1 cellular context compared by ENCODE assay signal in the genomic region with DNA sequence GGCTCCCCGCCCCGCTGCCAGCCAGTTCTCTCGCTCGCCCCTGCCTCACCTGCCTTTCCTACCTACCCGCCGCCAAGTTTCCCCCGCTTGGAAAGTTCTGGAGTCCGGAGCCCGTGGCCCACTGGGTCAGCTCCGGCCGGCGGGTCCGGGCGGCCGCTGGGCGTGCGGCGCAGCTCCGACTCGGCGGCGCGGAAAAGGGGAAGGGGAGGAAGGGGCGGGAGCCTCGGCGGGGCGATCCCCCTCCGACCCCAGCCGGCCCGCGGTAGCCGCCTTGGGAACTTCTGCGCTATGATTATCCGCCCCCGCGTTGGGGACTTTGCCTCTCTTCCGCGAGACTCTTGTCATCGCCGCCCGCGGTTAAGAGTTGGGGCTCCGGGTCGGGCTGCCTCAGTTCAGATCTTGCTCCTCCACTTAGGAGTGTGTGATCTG.
TF ChIP-seq lines count a peak whose summit lies in the region.

No MANE protein-coding gene starts in this region.

TF ChIP-seq in GM12878, 131 proteins besides CTCF, POLR2A, EP300 and RAD21 (continued from another document and continues in another):
- no peak for TF ChIP-seq SP1 (IDR thresholded peaks at IDR 0.05; ENCODE audit: low read depth, low read length)
- TF ChIP-seq HDAC2 (IDR thresholded peaks at IDR 0.05), result no peak
- TF ChIP-seq, protein P1, sequence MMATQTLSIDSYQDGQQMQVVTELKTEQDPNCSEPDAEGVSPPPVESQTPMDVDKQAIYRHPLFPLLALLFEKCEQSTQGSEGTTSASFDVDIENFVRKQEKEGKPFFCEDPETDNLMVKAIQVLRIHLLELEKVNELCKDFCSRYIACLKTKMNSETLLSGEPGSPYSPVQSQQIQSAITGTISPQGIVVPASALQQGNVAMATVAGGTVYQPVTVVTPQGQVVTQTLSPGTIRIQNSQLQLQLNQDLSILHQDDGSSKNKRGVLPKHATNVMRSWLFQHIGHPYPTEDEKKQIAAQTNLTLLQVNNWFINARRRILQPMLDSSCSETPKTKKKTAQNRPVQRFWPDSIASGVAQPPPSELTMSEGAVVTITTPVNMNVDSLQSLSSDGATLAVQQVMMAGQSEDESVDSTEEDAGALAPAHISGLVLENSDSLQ (IDR thresholded peaks at IDR 0.05), result no peak
- no peak for TF ChIP-seq YBX1 (IDR thresholded peaks at IDR 0.05)
- TF ChIP-seq, protein P2, sequence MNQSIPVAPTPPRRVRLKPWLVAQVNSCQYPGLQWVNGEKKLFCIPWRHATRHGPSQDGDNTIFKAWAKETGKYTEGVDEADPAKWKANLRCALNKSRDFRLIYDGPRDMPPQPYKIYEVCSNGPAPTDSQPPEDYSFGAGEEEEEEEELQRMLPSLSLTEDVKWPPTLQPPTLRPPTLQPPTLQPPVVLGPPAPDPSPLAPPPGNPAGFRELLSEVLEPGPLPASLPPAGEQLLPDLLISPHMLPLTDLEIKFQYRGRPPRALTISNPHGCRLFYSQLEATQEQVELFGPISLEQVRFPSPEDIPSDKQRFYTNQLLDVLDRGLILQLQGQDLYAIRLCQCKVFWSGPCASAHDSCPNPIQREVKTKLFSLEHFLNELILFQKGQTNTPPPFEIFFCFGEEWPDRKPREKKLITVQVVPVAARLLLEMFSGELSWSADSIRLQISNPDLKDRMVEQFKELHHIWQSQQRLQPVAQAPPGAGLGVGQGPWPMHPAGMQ (IDR thresholded peaks at IDR 0.05; ENCODE audit: borderline replicate concordance), result no peak
- TF ChIP-seq KDM1A (IDR thresholded peaks at IDR 0.05; ENCODE audit: borderline replicate concordance), result no peak
- TF ChIP-seq CBX5 (IDR thresholded peaks at IDR 0.05; ENCODE audit: low read depth), result 0 out of 2 replicates have a peak, but pooled peaks have one; percentile 20
- no peak for TF ChIP-seq SMARCA5 (IDR thresholded peaks at IDR 0.05)
- no peak for TF ChIP-seq POLR2AphosphoS2 (IDR thresholded peaks at IDR 0.05; ENCODE audit: low read depth, low read length)
- TF ChIP-seq CBX3 (IDR thresholded peaks at IDR 0.05; ENCODE audit: borderline replicate concordance, low read depth), result no peak
- TF ChIP-seq SMAD1 (IDR thresholded peaks at IDR 0.05; ENCODE audit: low read depth, partially characterized antibody), result peak; percentile 36
- TF ChIP-seq ASH2L (IDR thresholded peaks at IDR 0.05; ENCODE audit: borderline replicate concordance, low read depth), result 0 out of 2 replicates have a peak, but pooled peaks have one; percentile 32
- TF ChIP-seq ZNF217 (IDR thresholded peaks at IDR 0.05), result peak; percentile 27; the same call in 1 of the 2 replicates
- TF ChIP-seq FOXM1 (IDR thresholded peaks at IDR 0.05; ENCODE audit: low read depth, low read length), result no peak
- TF ChIP-seq, protein P3, sequence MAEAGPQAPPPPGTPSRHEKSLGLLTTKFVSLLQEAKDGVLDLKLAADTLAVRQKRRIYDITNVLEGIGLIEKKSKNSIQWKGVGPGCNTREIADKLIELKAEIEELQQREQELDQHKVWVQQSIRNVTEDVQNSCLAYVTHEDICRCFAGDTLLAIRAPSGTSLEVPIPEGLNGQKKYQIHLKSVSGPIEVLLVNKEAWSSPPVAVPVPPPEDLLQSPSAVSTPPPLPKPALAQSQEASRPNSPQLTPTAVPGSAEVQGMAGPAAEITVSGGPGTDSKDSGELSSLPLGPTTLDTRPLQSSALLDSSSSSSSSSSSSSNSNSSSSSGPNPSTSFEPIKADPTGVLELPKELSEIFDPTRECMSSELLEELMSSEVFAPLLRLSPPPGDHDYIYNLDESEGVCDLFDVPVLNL (IDR thresholded peaks at IDR 0.05; ENCODE audit: low read depth, low read length), result no peak
- TF ChIP-seq HDAC6 (IDR thresholded peaks at IDR 0.05; ENCODE audit: unreplicated experiment), result peak; percentile 21
- peak; percentile 83 for TF ChIP-seq DPF2 (IDR thresholded peaks at IDR 0.05)
- no peak for TF ChIP-seq BMI1 (IDR thresholded peaks at IDR 0.05; ENCODE audit: borderline replicate concordance)
- no peak for TF ChIP-seq RCOR1 (conservative IDR thresholded peaks at IDR 0.05; ENCODE audit: low read depth, low read length)
- TF ChIP-seq RB1 (IDR thresholded peaks at IDR 0.05; ENCODE audit: borderline replicate concordance), result no peak
- no peak for TF ChIP-seq NFXL1 (IDR thresholded peaks at IDR 0.05; ENCODE audit: borderline replicate concordance)
- TF ChIP-seq, protein P4, sequence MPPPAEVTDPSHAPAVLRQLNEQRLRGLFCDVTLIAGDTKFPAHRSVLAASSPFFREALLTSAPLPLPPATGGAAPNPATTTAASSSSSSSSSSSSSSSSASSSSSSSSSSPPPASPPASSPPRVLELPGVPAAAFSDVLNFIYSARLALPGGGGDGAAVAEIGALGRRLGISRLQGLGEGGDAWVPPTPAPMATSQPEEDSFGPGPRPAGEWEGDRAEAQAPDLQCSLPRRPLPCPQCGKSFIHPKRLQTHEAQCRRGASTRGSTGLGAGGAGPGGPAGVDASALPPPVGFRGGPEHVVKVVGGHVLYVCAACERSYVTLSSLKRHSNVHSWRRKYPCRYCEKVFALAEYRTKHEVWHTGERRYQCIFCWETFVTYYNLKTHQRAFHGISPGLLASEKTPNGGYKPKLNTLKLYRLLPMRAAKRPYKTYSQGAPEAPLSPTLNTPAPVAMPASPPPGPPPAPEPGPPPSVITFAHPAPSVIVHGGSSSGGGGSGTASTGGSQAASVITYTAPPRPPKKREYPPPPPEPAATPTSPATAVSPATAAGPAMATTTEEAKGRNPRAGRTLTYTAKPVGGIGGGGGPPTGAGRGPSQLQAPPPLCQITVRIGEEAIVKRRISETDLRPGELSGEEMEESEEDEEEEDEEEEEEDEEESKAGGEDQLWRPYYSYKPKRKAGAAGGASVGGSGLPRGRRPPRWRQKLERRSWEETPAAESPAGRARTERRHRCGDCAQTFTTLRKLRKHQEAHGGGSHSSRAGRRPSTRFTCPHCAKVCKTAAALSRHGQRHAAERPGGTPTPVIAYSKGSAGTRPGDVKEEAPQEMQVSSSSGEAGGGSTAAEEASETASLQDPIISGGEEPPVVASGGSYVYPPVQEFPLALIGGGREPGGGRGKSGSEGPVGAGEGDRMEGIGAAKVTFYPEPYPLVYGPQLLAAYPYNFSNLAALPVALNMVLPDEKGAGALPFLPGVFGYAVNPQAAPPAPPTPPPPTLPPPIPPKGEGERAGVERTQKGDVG (CRISPR knock-in tag; IDR thresholded peaks at IDR 0.05), result no peak
- no peak for TF ChIP-seq ESRRA (IDR thresholded peaks at IDR 0.05; ENCODE audit: low read length)
- no peak for TF ChIP-seq JUND (IDR thresholded peaks at IDR 0.05; ENCODE audit: low read depth, low read length)
- TF ChIP-seq RUNX3 (IDR thresholded peaks at IDR 0.05; ENCODE audit: low read length), result peak; percentile 60
- peak; percentile 47 for TF ChIP-seq RELA (IDR thresholded peaks at IDR 0.05; ENCODE audit: borderline replicate concordance, partially characterized antibody)
- 0 out of 2 replicates have a peak, but pooled peaks have one; percentile 19 for TF ChIP-seq LARP7 (IDR thresholded peaks at IDR 0.05)
- TF ChIP-seq, protein P5, sequence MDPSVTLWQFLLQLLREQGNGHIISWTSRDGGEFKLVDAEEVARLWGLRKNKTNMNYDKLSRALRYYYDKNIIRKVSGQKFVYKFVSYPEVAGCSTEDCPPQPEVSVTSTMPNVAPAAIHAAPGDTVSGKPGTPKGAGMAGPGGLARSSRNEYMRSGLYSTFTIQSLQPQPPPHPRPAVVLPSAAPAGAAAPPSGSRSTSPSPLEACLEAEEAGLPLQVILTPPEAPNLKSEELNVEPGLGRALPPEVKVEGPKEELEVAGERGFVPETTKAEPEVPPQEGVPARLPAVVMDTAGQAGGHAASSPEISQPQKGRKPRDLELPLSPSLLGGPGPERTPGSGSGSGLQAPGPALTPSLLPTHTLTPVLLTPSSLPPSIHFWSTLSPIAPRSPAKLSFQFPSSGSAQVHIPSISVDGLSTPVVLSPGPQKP (IDR thresholded peaks at IDR 0.05; ENCODE audit: low read depth, low read length), result no peak
- TF ChIP-seq MEF2B (IDR thresholded peaks at IDR 0.05; ENCODE audit: partially characterized antibody, poor library complexity, severe bottlenecking), result peak; percentile 21
- no peak for TF ChIP-seq RAD51 (IDR thresholded peaks at IDR 0.05)
- TF ChIP-seq TCF12 (IDR thresholded peaks at IDR 0.05; ENCODE audit: low read depth, low read length), result 0 out of 2 replicates have a peak, but pooled peaks have one; percentile 19
- no peak for TF ChIP-seq MTA2 (IDR thresholded peaks at IDR 0.05; ENCODE audit: low read depth)
- TF ChIP-seq YY1 (IDR thresholded peaks at IDR 0.05; ENCODE audit: low read depth, low read length), result no peak
- peak; percentile 21; the same call in 1 of the 2 replicates for TF ChIP-seq IKZF1 (conservative IDR thresholded peaks at IDR 0.05)
- TF ChIP-seq, protein P6, sequence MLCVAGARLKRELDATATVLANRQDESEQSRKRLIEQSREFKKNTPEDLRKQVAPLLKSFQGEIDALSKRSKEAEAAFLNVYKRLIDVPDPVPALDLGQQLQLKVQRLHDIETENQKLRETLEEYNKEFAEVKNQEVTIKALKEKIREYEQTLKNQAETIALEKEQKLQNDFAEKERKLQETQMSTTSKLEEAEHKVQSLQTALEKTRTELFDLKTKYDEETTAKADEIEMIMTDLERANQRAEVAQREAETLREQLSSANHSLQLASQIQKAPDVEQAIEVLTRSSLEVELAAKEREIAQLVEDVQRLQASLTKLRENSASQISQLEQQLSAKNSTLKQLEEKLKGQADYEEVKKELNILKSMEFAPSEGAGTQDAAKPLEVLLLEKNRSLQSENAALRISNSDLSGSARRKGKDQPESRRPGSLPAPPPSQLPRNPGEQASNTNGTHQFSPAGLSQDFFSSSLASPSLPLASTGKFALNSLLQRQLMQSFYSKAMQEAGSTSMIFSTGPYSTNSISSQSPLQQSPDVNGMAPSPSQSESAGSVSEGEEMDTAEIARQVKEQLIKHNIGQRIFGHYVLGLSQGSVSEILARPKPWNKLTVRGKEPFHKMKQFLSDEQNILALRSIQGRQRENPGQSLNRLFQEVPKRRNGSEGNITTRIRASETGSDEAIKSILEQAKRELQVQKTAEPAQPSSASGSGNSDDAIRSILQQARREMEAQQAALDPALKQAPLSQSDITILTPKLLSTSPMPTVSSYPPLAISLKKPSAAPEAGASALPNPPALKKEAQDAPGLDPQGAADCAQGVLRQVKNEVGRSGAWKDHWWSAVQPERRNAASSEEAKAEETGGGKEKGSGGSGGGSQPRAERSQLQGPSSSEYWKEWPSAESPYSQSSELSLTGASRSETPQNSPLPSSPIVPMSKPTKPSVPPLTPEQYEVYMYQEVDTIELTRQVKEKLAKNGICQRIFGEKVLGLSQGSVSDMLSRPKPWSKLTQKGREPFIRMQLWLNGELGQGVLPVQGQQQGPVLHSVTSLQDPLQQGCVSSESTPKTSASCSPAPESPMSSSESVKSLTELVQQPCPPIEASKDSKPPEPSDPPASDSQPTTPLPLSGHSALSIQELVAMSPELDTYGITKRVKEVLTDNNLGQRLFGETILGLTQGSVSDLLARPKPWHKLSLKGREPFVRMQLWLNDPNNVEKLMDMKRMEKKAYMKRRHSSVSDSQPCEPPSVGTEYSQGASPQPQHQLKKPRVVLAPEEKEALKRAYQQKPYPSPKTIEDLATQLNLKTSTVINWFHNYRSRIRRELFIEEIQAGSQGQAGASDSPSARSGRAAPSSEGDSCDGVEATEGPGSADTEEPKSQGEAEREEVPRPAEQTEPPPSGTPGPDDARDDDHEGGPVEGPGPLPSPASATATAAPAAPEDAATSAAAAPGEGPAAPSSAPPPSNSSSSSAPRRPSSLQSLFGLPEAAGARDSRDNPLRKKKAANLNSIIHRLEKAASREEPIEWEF (IDR thresholded peaks at IDR 0.05; ENCODE audit: insufficient replicate concordance, low read depth, low read length), result no peak
- TF ChIP-seq NBN (IDR thresholded peaks at IDR 0.05), result no peak
- TF ChIP-seq SUZ12 (IDR thresholded peaks at IDR 0.05; ENCODE audit: unreplicated experiment), result no peak
- TF ChIP-seq, protein P7, sequence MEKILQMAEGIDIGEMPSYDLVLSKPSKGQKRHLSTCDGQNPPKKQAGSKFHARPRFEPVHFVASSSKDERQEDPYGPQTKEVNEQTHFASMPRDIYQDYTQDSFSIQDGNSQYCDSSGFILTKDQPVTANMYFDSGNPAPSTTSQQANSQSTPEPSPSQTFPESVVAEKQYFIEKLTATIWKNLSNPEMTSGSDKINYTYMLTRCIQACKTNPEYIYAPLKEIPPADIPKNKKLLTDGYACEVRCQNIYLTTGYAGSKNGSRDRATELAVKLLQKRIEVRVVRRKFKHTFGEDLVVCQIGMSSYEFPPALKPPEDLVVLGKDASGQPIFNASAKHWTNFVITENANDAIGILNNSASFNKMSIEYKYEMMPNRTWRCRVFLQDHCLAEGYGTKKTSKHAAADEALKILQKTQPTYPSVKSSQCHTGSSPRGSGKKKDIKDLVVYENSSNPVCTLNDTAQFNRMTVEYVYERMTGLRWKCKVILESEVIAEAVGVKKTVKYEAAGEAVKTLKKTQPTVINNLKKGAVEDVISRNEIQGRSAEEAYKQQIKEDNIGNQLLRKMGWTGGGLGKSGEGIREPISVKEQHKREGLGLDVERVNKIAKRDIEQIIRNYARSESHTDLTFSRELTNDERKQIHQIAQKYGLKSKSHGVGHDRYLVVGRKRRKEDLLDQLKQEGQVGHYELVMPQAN (conservative IDR thresholded peaks at IDR 0.05), result no peak; the same call in 1 of the 2 replicates
- TF ChIP-seq EGR1 (IDR thresholded peaks at IDR 0.05; ENCODE audit: borderline replicate concordance in 1 of 2, low read depth in 2 of 2, low read length in 2 of 2), result peak; percentile 28 to 99
- TF ChIP-seq, protein P8, sequence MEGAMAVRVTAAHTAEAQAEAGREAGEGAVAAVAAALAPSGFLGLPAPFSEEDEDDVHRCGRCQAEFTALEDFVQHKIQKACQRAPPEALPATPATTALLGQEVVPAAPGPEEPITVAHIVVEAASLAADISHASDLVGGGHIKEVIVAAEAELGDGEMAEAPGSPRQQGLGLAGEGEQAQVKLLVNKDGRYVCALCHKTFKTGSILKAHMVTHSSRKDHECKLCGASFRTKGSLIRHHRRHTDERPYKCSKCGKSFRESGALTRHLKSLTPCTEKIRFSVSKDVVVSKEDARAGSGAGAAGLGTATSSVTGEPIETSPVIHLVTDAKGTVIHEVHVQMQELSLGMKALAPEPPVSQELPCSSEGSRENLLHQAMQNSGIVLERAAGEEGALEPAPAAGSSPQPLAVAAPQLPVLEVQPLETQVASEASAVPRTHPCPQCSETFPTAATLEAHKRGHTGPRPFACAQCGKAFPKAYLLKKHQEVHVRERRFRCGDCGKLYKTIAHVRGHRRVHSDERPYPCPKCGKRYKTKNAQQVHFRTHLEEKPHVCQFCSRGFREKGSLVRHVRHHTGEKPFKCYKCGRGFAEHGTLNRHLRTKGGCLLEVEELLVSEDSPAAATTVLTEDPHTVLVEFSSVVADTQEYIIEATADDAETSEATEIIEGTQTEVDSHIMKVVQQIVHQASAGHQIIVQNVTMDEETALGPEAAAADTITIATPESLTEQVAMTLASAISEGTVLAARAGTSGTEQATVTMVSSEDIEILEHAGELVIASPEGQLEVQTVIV (IDR thresholded peaks at IDR 0.05; ENCODE audit: borderline replicate concordance, partially characterized antibody), result no peak
- no peak for TF ChIP-seq MYC (IDR thresholded peaks at IDR 0.05; ENCODE audit: insufficient read depth, insufficient read length, insufficient replicate concordance, low read length, severe bottlenecking)
- no peak for TF ChIP-seq SMC3 (IDR thresholded peaks at IDR 0.05; ENCODE audit: borderline replicate concordance, low read length)
- TF ChIP-seq TAF1 (IDR thresholded peaks at IDR 0.05; ENCODE audit: borderline replicate concordance, low read depth, low read length), result peak; percentile 32; the same call in 1 of the 2 replicates
- peak; percentile 22 for TF ChIP-seq SPI1 (IDR thresholded peaks at IDR 0.05; ENCODE audit: borderline replicate concordance, insufficient read depth, low read depth, low read length)
- peak; percentile 18; the same call in 1 of the 2 replicates for TF ChIP-seq TCF7 (IDR thresholded peaks at IDR 0.05; ENCODE audit: borderline replicate concordance)
